ENCODE assay signal across 8 cellular contexts in the genomic region with DNA sequence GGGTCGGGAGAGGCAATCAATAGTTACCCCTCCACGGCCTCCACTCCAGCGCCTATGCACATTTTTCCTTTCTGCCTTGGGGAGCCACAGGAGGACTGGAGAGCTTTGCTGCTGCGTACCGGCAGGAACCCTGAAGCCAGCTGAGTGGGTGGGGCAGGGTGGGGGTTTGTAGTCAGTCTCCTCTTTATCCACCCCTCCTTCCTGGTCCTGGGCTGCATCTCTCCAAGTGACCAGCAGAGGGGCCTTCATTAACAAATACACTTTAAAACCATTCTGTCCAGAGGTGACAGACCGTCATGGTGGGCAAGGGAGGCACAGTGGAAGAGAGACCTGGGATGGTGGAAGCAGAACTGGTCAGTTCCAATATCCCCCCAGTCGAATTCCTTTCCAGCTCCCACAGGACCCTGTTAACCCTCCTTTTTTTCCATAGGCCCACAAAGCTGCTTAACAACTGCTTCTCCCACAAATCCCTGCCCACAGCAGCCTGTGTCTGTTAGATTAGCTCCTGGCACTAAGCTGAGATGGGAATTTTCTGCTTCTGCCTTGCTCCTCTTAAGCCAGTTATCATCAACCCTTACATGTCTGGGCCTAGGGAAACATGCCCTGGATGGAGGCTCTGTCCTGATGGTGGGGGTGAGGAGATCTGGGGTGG. TPM values are rescaled to one million over a fixed set of nuclear protein-coding genes. Genes with fewer than 3 reads are reported as not detected.
DNase-seq lines count a peak whose midpoint lies in the region; ATAC-seq and TF ChIP-seq lines count a peak whose summit lies in the region.

No MANE protein-coding gene starts in this region.

- TF ChIP-seq CTCF in HEK293 (tag by site-specific recombination; IDR thresholded peaks at IDR 0.05): no peak; the same call in 1 of the 2 replicates
- peak; percentile 78 for TF ChIP-seq CTCF in left ventricle myocardium inferior (IDR thresholded peaks at IDR 0.05; ENCODE audit: borderline replicate concordance)
- TF ChIP-seq CTCF in retinal pigment epithelial cell (conservative IDR thresholded peaks at IDR 0.05; ENCODE audit: low read depth, low read length): peak; percentile 72

- CTCF ChIA-PET in HEK293 (lab: Yijun Ruan, JAX): interaction anchor here (0.8 to 2.1 kb wide), 11 partner anchors 9 to 193 kb away, joined by 3 to 16 read pairs (median 7); a partner anchor contains a TSS

- no peak overlapping the region for H3K4me3 ChIP-seq in HEK293 (ENCODE audit: low read depth, low read length)
- no peak overlapping the region for H3K4me3 ChIP-seq in left ventricle myocardium inferior
- no peak overlapping the region for H3K4me3 ChIP-seq in retinal pigment epithelial cell (ENCODE audit: low read length)

- peaks cover 40% of the 10 kb centered on the region for H3K27me3 Mint-ChIP-seq in activated naive CD8-positive, alpha-beta T cell treated with anti-CD3 and anti-CD28 coated beads, Interleukin-2, amount 10 ng/mL, durations not matched to agents 7 days and 5 days

- DNase-seq in Daoy (ENCODE audit: low read depth): peak; percentile 67
- peak; percentile 89 for DNase-seq in NCI-H69 (lab: John Stamatoyannopoulos, UW)
- DNase-seq in activated naive CD8-positive, alpha-beta T cell treated with anti-CD3 and anti-CD28 coated beads, Interleukin-2, amount 10 ng/mL, durations not matched to agents 7 days and 5 days: no peak
- peak; percentile 54 for DNase-seq in left ventricle myocardium inferior
- peak; percentile 32 for DNase-seq in retinal pigment epithelial cell (ENCODE audit: low read depth)
- DNase-seq in GOT3 (lab: John Stamatoyannopoulos, UW): no peak

- no peaks in the 10 kb centered on the region for H3K4me1 ChIP-seq in HEK293 (ENCODE audit: control insufficient read depth, insufficient read depth, low read length)
- peaks cover 16% of the 10 kb centered on the region for H3K4me1 ChIP-seq in left ventricle myocardium inferior

- no peaks in the 10 kb centered on the region for H3K9me3 ChIP-seq in HEK293 (ENCODE audit: control insufficient read depth, insufficient read depth, low read depth, low read length)
- H3K9me3 ChIP-seq in left ventricle myocardium inferior (replicated peaks): no peaks in the 10 kb centered on the region

- H3K36me3 ChIP-seq in HEK293 (ENCODE audit: control insufficient read depth in 2 of 2, insufficient read depth in 1 of 2, low read length in 2 of 2) (no peaks in the 10 kb centered on the region), left ventricle myocardium inferior (no peaks in the 10 kb centered on the region)

- POLR2A ChIA-PET in HEK293 (lab: Yijun Ruan, JAX): interaction anchor here (0.5 to 1.7 kb wide), 4 partner anchors 22 to 96 kb away, joined by 3 to 5 read pairs (median 4); a partner anchor contains a TSS
- POLR2A ChIA-PET in activated naive CD8-positive, alpha-beta T cell treated with anti-CD3 and anti-CD28 coated beads, Interleukin-2, amount 10 ng/mL, durations not matched to agents 7 days and 5 days (lab: Charles Lee): no interaction called here

- H3K27ac Mint-ChIP-seq in activated naive CD8-positive, alpha-beta T cell treated with anti-CD3 and anti-CD28 coated beads, Interleukin-2, amount 10 ng/mL, durations not matched to agents 7 days and 5 days: no peak overlapping the region

- H3K4me3 Mint-ChIP-seq in activated naive CD8-positive, alpha-beta T cell treated with anti-CD3 and anti-CD28 coated beads, Interleukin-2, amount 10 ng/mL, durations not matched to agents 7 days and 5 days: no peak overlapping the region

- H3K27me3 ChIP-seq in left ventricle myocardium inferior (ENCODE audit: low read depth): peaks cover 38% of the 10 kb centered on the region

- peak; percentile 39 for ATAC-seq in activated naive CD8-positive, alpha-beta T cell treated with anti-CD3 and anti-CD28 coated beads, Interleukin-2, amount 10 ng/mL, durations not matched to agents 7 days and 5 days (ENCODE audit: low read depth)
- no peak for ATAC-seq in GM21360 (IDR thresholded peaks at IDR 0.05; ENCODE audit: unreplicated experiment)

- no peaks in the 10 kb centered on the region for H3K9me3 Mint-ChIP-seq in activated naive CD8-positive, alpha-beta T cell treated with anti-CD3 and anti-CD28 coated beads, Interleukin-2, amount 10 ng/mL, durations not matched to agents 7 days and 5 days

- intact Hi-C loops in left ventricle myocardium inferior (cut with micrococcal nuclease): loop anchor here (10.0 kb wide), 2 partner anchors 50 to 140 kb away; no protein-coding TSS in a partner anchor

- peaks cover 12% of the 10 kb centered on the region for H3K4me1 Mint-ChIP-seq in activated naive CD8-positive, alpha-beta T cell treated with anti-CD3 and anti-CD28 coated beads, Interleukin-2, amount 10 ng/mL, durations not matched to agents 7 days and 5 days

- H3K27ac ChIP-seq in HEK293 (ENCODE audit: extremely low read depth, low read depth, low read length): no peak overlapping the region
- H3K27ac ChIP-seq in left ventricle myocardium inferior (replicated peaks): no peak overlapping the region

- H3K36me3 Mint-ChIP-seq in activated naive CD8-positive, alpha-beta T cell treated with anti-CD3 and anti-CD28 coated beads, Interleukin-2, amount 10 ng/mL, durations not matched to agents 7 days and 5 days: no peaks in the 10 kb centered on the region

TF ChIP-seq in HEK293, 187 proteins besides CTCF, POLR2A, EP300 and RAD21 (continues in another document):
- TF ChIP-seq EGR2 (tag by site-specific recombination; IDR thresholded peaks at IDR 0.05; ENCODE audit: low read depth) (no peak), ZNF48 (tag by site-specific recombination; IDR thresholded peaks at IDR 0.05) (no peak), ZNF596 (tag by site-specific recombination; IDR thresholded peaks at IDR 0.05) (no peak), SALL2 (tag by site-specific recombination; IDR thresholded peaks at IDR 0.05; ENCODE audit: borderline replicate concordance) (no peak), SCRT1 (tag by site-specific recombination; IDR thresholded peaks at IDR 0.05; ENCODE audit: borderline replicate concordance) (no peak), ZNF221 (tag by site-specific recombination; IDR thresholded peaks at IDR 0.05; ENCODE audit: borderline replicate concordance) (no peak), ZNF274 (IDR thresholded peaks at IDR 0.05; ENCODE audit: low read length) (no peak), ZNF274 (tag by site-specific recombination; IDR thresholded peaks at IDR 0.05; ENCODE audit: borderline replicate concordance) (no peak), ZNF23 (tag by site-specific recombination; IDR thresholded peaks at IDR 0.05; ENCODE audit: borderline replicate concordance) (no peak), TRIM28 (IDR thresholded peaks at IDR 0.05; ENCODE audit: borderline replicate concordance, low read length) (no peak), ZFHX2 (tag by site-specific recombination; conservative IDR thresholded peaks at IDR 0.05) (0 out of 2 replicates have a peak, but pooled peaks have one; percentile 19), ZNF391 (tag by site-specific recombination; IDR thresholded peaks at IDR 0.05; ENCODE audit: borderline replicate concordance, low read depth) (no peak)
- TF ChIP-seq, protein P1, sequence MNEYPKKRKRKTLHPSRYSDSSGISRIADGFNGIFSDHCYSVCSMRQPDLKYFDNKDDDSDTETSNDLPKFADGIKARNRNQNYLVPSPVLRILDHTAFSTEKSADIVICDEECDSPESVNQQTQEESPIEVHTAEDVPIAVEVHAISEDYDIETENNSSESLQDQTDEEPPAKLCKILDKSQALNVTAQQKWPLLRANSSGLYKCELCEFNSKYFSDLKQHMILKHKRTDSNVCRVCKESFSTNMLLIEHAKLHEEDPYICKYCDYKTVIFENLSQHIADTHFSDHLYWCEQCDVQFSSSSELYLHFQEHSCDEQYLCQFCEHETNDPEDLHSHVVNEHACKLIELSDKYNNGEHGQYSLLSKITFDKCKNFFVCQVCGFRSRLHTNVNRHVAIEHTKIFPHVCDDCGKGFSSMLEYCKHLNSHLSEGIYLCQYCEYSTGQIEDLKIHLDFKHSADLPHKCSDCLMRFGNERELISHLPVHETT (tag by site-specific recombination; IDR thresholded peaks at IDR 0.05): no peak

RNA-seq across cellular contexts. Expression of a gene that starts 3.9 kb away (rescaled TPM):
- total RNA-seq in Daoy (2014; rRNA removed; shearing (Covaris generic)): not detected in 2 replicates
- not detected for total RNA-seq in activated naive CD8-positive, alpha-beta T cell treated with anti-CD3 and anti-CD28 coated beads, Interleukin-2, amount 10 ng/mL, durations not matched to agents 7 days and 5 days
- 1.8 TPM for total RNA-seq in left ventricle myocardium inferior

RNA-seq across cellular contexts. Expression of a gene that starts 23.6 kb away (rescaled TPM):
- total RNA-seq in Daoy (2014; rRNA removed; shearing (Covaris generic)): 14.4 and 28.8 TPM in 2 replicates
- total RNA-seq in activated naive CD8-positive, alpha-beta T cell treated with anti-CD3 and anti-CD28 coated beads, Interleukin-2, amount 10 ng/mL, durations not matched to agents 7 days and 5 days: 10 to 100 TPM; 52.4 to 52.6 TPM
- 13.9 TPM for total RNA-seq in left ventricle myocardium inferior

RNA-seq across cellular contexts. Expression of a gene that starts 23.6 kb away (rescaled TPM):
- 4.3 and 9.7 TPM in 2 replicates for total RNA-seq in Daoy (2014; rRNA removed; shearing (Covaris generic))
- 10 to 100 TPM; 20.7 to 25.2 TPM for total RNA-seq in activated naive CD8-positive, alpha-beta T cell treated with anti-CD3 and anti-CD28 coated beads, Interleukin-2, amount 10 ng/mL, durations not matched to agents 7 days and 5 days
- total RNA-seq in left ventricle myocardium inferior: 32.2 TPM

RNA-seq across cellular contexts. Expression of a gene that starts 37.8 kb away (rescaled TPM):
- total RNA-seq in Daoy (2014; rRNA removed; shearing (Covaris generic)): 1.7 and 10.6 TPM in 2 replicates
- 10 to 100 TPM; 32.2 to 32.6 TPM for total RNA-seq in activated naive CD8-positive, alpha-beta T cell treated with anti-CD3 and anti-CD28 coated beads, Interleukin-2, amount 10 ng/mL, durations not matched to agents 7 days and 5 days
- total RNA-seq in left ventricle myocardium inferior: 10.8 TPM

RNA-seq across cellular contexts. Expression of a gene that starts 40.3 kb away (rescaled TPM):
- not detected in 2 replicates for total RNA-seq in Daoy (2014; rRNA removed; shearing (Covaris generic))
- total RNA-seq in activated naive CD8-positive, alpha-beta T cell treated with anti-CD3 and anti-CD28 coated beads, Interleukin-2, amount 10 ng/mL, durations not matched to agents 7 days and 5 days: under 1 TPM in 1 of 2 experiments, not detected in 1; 0.30 TPM
- not detected for total RNA-seq in left ventricle myocardium inferior

Comparison
In these comparisons a context has a peak if more than half of its experiments do, and no peak if none do; other contexts are left out.
1. DNase-seq: peak in Daoy (single experiment), NCI-H69 (single experiment), left ventricle myocardium inferior (single experiment) and retinal pigment epithelial cell (single experiment); none in activated naive CD8-positive, alpha-beta T cell treated with anti-CD3 and anti-CD28 coated beads, Interleukin-2, amount 10 ng/mL, durations not matched to agents 7 days and 5 days (single experiment) and GOT3 (single experiment).